In genomic region chr7:69464035-69464434, GRCh38 we compare ENCODE assay signal across 11 cellular contexts.
"Had no signal": no experiment of that assay in that cellular context is flagged by ENCODE, and none has a peak within 500 bp of the region (broad histone marks: within the 10 kb centered on the region; RNA-seq: fewer than 3 reads in every experiment).

No MANE protein-coding gene starts in this region.

- H2AFZ ChIP-seq: GM23248, GM23338 had no signal

- H3K4me3 ChIP-seq: GM23248, GM23338, HAP-1 had no signal

- H3K4me2 ChIP-seq: GM23338 had no signal

- H3K9me3 ChIP-seq: HAP-1 had no signal

- DNase-seq: GM23248, GOT3, H7, H9, HCEC 1CT, HFFc6 had no signal

- FAIRE-seq: H1, H54 had no signal

- H3K9ac ChIP-seq: GM23248 had no signal

- H3K36me3 ChIP-seq: HAP-1 had no signal

- ATAC-seq: GM23338, HCT116 had no signal

- H3K4me1 ChIP-seq: HAP-1 had no signal

- H3K27ac ChIP-seq: GM23248 had no signal
